ENCODE assay signal across 31 cellular contexts in the genomic region with DNA sequence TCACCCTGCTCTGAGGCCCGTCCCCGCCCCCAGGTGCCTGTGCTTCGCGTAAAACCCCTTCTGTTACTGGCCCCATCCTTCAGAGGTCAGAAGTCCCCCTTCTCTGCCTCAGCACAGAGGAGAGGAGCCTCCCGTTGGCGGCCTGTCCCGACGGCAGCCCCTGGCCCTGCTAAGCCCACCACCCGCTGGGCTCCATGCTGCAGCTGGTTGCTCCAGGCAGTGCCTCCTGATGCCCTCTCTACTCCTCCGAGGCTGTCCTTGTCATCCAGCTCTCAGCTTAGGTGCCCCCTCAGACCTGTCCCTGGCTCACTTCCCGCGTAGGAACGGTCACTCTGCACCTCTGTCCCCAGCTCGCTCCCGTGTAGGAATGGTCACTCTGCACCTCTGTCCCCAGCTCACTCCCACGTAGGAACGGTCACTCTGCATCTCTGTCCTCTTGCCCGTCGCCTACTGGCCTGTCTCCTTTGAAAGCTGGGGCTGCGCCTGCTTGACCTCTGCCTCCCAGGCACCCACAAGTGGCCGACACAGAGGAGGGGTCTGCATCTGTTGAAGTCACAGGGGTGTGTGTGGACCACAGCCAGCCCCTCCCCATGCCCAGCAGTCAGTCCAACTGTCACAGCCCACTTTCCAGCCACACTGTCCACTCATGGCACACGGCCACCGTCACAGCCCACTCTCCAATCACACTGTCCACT. TPM values are rescaled to one million over a fixed set of nuclear protein-coding genes. Genes with fewer than 3 reads are reported as not detected.
DNase-seq lines count a peak whose midpoint lies in the region; ATAC-seq and TF ChIP-seq lines count a peak whose summit lies in the region.
"Had no signal": no experiment of that assay in that cellular context is flagged by ENCODE, and none has a peak within 500 bp of the region (broad histone marks: within the 10 kb centered on the region; RNA-seq: fewer than 3 reads in every experiment).

No MANE protein-coding gene starts in this region.

- H3K36me3 ChIP-seq in GM06990 (ENCODE audit: control insufficient read depth, insufficient read depth, low read length) (no peaks in the 10 kb centered on the region; the same call in 1 of the 2 replicates), mesenchymal stem cell (ENCODE audit: control insufficient read depth in 1 of 2, insufficient read depth in 2 of 2, low read depth in 1 of 2, low read length in 2 of 2) (peaks cover 0 to 19% of the 10 kb centered on the region in 2 experiments), Peyer's patch (no peaks in the 10 kb centered on the region), esophagus squamous epithelium (no peaks in the 10 kb centered on the region), aorta (ENCODE audit: control insufficient read depth in 1 of 2, insufficient read depth in 2 of 2, low read length in 1 of 2) (no peaks in the 10 kb centered on the region)
- H3K36me3 ChIP-seq: esophagus muscularis mucosa, heart right ventricle, lower lobe of right lung, MG63, ovary, suprapubic skin, upper lobe of right lung had no signal

- H4K91ac ChIP-seq in mesenchymal stem cell (ENCODE audit: low read length) = peak overlapping the region; percentile 18

- no peak overlapping the region for H3K9ac ChIP-seq in mesenchymal stem cell (ENCODE audit: low read length)
- H3K9ac ChIP-seq: KMS-11 had no signal

- H4K8ac ChIP-seq in mesenchymal stem cell (ENCODE audit: low read length) = no peak overlapping the region

- H3K4me1 ChIP-seq in mesenchymal stem cell (ENCODE audit: control insufficient read depth, insufficient read depth, low read depth, low read length) (peaks cover 14% of the 10 kb centered on the region), Peyer's patch (peaks cover 0 to 9% (median 4%) of the 10 kb centered on the region in 4 donors), esophagus squamous epithelium (peaks cover 8 to 27% (median 14%) of the 10 kb centered on the region in 3 donors), aorta (ENCODE audit: control insufficient read depth in 1 of 2, insufficient read depth in 2 of 2, low read length in 2 of 2) (no peaks in the 10 kb centered on the region)
- H3K4me1 ChIP-seq: foreskin keratinocyte had no signal

- TF ChIP-seq POLR2A in Peyer's patch (IDR thresholded peaks at IDR 0.05) (no peak), esophagus squamous epithelium (IDR thresholded peaks at IDR 0.05) (no peak)

- intact Hi-C loops in esophagus squamous epithelium (cut with DNase I) (no loop called here), aorta (cut with DNase I) (no loop called here)

- no peak overlapping the region for H3K14ac ChIP-seq in mesenchymal stem cell (ENCODE audit: low read length in 2 of 2)

- H2BK15ac ChIP-seq in mesenchymal stem cell (ENCODE audit: low read depth, poor library complexity, severe bottlenecking) = no peak overlapping the region

- no peak for ATAC-seq in aorta (ENCODE audit: low FRiP score)
- ATAC-seq: foreskin keratinocyte; heart right ventricle; lower lobe of right lung; naive thymus-derived CD8-positive, alpha-beta T cell; upper lobe of right lung had no signal

- TF ChIP-seq CTCF in GM06990 (IDR thresholded peaks at IDR 0.05; ENCODE audit: insufficient read depth, low read length, poor library complexity, severe bottlenecking) (no peak), Peyer's patch (IDR thresholded peaks at IDR 0.05) (no peak), esophagus squamous epithelium (IDR thresholded peaks at IDR 0.05) (no peak)

- H3K4ac ChIP-seq in mesenchymal stem cell (ENCODE audit: low read depth in 1 of 2, low read length in 2 of 2) = no peak overlapping the region

- H3K27me3 ChIP-seq in GM06990 (replicated peaks; ENCODE audit: control insufficient read depth, insufficient read depth, low read length) (no peaks in the 10 kb centered on the region), mesenchymal stem cell (ENCODE audit: control insufficient read depth in 1 of 2, insufficient read depth in 1 of 2, low read length in 2 of 2) (peaks cover 17 to 38% of the 10 kb centered on the region in 2 experiments), Peyer's patch (peaks cover 0 to 15% of the 10 kb centered on the region in 2 donors), esophagus squamous epithelium (peaks cover 0 to 51% (median 2%) of the 10 kb centered on the region in 4 donors), aorta (ENCODE audit: control insufficient read depth in 1 of 2, insufficient read depth in 2 of 2, low read length in 1 of 2) (peaks cover 0 to 3% of the 10 kb centered on the region in 2 donors)
- H3K27me3 ChIP-seq: MG63, ovary had no signal

- no peak overlapping the region for H2BK12ac ChIP-seq in mesenchymal stem cell (ENCODE audit: low read length in 2 of 2)

- DNase-seq in 8988T (peak; percentile 39), GM06990 (ENCODE audit: extremely low read depth, insufficient read length) (peak; percentile 3), ecto neural progenitor cell (ENCODE audit: low spot score) (peak; percentile 54), mesenchymal stem cell (no peak), Peyer's patch (no peak), esophagus squamous epithelium (lab: John Stamatoyannopoulos, UW) (no peak), aorta (no peak)
- no peak for DNase-seq in activated CD4-positive, CD25-positive, alpha-beta regulatory T cell (lab: John Stamatoyannopoulos, UW)
- DNase-seq: activated CD4-positive, alpha-beta T cell treated with anti-CD3 and anti-CD28 coated beads, Interleukin-2, amount 50 U/mL, for 48 hours; activated CD4-positive, CD25-positive, alpha-beta regulatory T cell treated with anti-CD3 and anti-CD28 coated beads, Interleukin-2, amount 50 U/mL, for 72 hours; activated naive CD4-positive, alpha-beta T cell treated with anti-CD3 and anti-CD28 coated beads, Interleukin-2, amount 10 ng/mL, durations not matched to agents 7 days and 5 days; Caco-2; DMS53; foreskin keratinocyte; heart right ventricle; kidney glomerular epithelial cell; lower lobe of right lung; MG63; naive thymus-derived CD8-positive, alpha-beta T cell; NCI-H1105; NCI-H187 treated with DMSO at 0.1 percent for 48 hours; ovary; RPMI8226; stimulated activated naive CD4-positive, alpha-beta T cell treated with Interleukin-2 at 50 U/mL for 16 hours; upper lobe of right lung had no signal

- H3K23ac ChIP-seq in mesenchymal stem cell (ENCODE audit: low read length in 2 of 2) = no peak overlapping the region

- H3K4me2 ChIP-seq in mesenchymal stem cell (ENCODE audit: low read length, poor library complexity, severe bottlenecking) = no peak overlapping the region
- H3K4me2 ChIP-seq: KMS-11 had no signal

- no peak overlapping the region for H3K27ac ChIP-seq in mesenchymal stem cell (ENCODE audit: low read length, poor library complexity, severe bottlenecking)
- H3K27ac ChIP-seq in Peyer's patch = no peak overlapping the region
- no peak overlapping the region for H3K27ac ChIP-seq in esophagus squamous epithelium
- no peak overlapping the region for H3K27ac ChIP-seq in aorta (ENCODE audit: low read depth in 1 of 2, low read length in 2 of 2)
- H3K27ac ChIP-seq: C4-2B, coronary artery, esophagus muscularis mucosa, foreskin keratinocyte, heart right ventricle, KMS-11, lower lobe of right lung, ovary, skin epidermis, suprapubic skin, upper lobe of right lung had no signal

- no peak overlapping the region for H2AK5ac ChIP-seq in mesenchymal stem cell (ENCODE audit: low read length, severe bottlenecking)

- 73% methylated on average over 23 of the region's 23 CpGs for WGBS in mesenchymal stem cell
- 47 to 55% methylated on average over 2 to 22 of the region's 23 CpGs for WGBS in esophagus squamous epithelium, 2 donors
- 45 to 46% methylated on average over 23 of the region's 23 CpGs for WGBS in aorta, 2 donors

- no peak overlapping the region for H2BK120ac ChIP-seq in mesenchymal stem cell (ENCODE audit: low read depth, low read length)

- H2AFZ ChIP-seq in mesenchymal stem cell (ENCODE audit: low read depth, low read length) = no peak overlapping the region

- H3K18ac ChIP-seq in mesenchymal stem cell (ENCODE audit: low read depth in 1 of 2, low read length in 2 of 2) = no peak overlapping the region

- H3K9me3 ChIP-seq in mesenchymal stem cell (ENCODE audit: control insufficient read depth, low read length) (peaks cover 24% of the 10 kb centered on the region), Peyer's patch (peaks cover 0 to 10% (median 4%) of the 10 kb centered on the region in 4 donors), esophagus squamous epithelium (peaks cover 0 to 18% (median 9%) of the 10 kb centered on the region in 3 donors), aorta (ENCODE audit: control insufficient read depth, low read length) (peaks cover 4% of the 10 kb centered on the region)
- H3K9me3 ChIP-seq: ovary had no signal

- H3K79me1 ChIP-seq in mesenchymal stem cell (replicated peaks; ENCODE audit: low read length, poor library complexity, severe bottlenecking) = peaks cover 6% of the 10 kb centered on the region

- no peak overlapping the region for H2BK5ac ChIP-seq in mesenchymal stem cell (ENCODE audit: low read depth, low read length, poor library complexity, severe bottlenecking)

- H3K4me3 ChIP-seq in GM06990 (replicated peaks; ENCODE audit: low read depth, low read length) (no peak overlapping the region), mesenchymal stem cell (ENCODE audit: insufficient read depth in 1 of 2, low read depth in 1 of 2, low read length in 2 of 2) (no peak overlapping the region), Peyer's patch (no peak overlapping the region), esophagus squamous epithelium (no peak overlapping the region), aorta (ENCODE audit: low read length in 2 of 2) (no peak overlapping the region)
- H3K4me3 ChIP-seq: coronary artery, esophagus muscularis mucosa, heart right ventricle, lower lobe of right lung, MG63, ovary, skin epidermis, suprapubic skin, upper lobe of right lung had no signal

RNA-seq across cellular contexts. Expression of gene ZC3H18, which starts 31.7 kb away (rescaled TPM):
- 20.8 TPM for polyA plus RNA-seq in mesenchymal stem cell (2013, experiment 1 of 2)
- 19.8 TPM for polyA plus RNA-seq in mesenchymal stem cell (2013, experiment 2 of 2)
- total RNA-seq in Peyer's patch (10 to 100 TPM; 22.8 to 47.0 (median 32.9) TPM), esophagus squamous epithelium (10 to 100 TPM; 15.4 to 27.3 (median 17.5) TPM), aorta (10 to 100 TPM; 37.7 to 38.5 TPM)
- polyA plus RNA-seq in aorta = 10 to 100 TPM; 12.4 to 19.3 TPM

Comparison
In these comparisons a context has a peak if more than half of its experiments do, and no peak if none do; other contexts are left out.
1. DNase-seq: peak in 8988T (single experiment), GM06990 (single experiment) and ecto neural progenitor cell (single experiment); none in mesenchymal stem cell (single experiment), Peyer's patch (0 of 3), esophagus squamous epithelium (single experiment), aorta (0 of 2) and activated CD4-positive, CD25-positive, alpha-beta regulatory T cell (0 of 4).